ENCODE assay signal across 8 cellular contexts in the genomic region with DNA sequence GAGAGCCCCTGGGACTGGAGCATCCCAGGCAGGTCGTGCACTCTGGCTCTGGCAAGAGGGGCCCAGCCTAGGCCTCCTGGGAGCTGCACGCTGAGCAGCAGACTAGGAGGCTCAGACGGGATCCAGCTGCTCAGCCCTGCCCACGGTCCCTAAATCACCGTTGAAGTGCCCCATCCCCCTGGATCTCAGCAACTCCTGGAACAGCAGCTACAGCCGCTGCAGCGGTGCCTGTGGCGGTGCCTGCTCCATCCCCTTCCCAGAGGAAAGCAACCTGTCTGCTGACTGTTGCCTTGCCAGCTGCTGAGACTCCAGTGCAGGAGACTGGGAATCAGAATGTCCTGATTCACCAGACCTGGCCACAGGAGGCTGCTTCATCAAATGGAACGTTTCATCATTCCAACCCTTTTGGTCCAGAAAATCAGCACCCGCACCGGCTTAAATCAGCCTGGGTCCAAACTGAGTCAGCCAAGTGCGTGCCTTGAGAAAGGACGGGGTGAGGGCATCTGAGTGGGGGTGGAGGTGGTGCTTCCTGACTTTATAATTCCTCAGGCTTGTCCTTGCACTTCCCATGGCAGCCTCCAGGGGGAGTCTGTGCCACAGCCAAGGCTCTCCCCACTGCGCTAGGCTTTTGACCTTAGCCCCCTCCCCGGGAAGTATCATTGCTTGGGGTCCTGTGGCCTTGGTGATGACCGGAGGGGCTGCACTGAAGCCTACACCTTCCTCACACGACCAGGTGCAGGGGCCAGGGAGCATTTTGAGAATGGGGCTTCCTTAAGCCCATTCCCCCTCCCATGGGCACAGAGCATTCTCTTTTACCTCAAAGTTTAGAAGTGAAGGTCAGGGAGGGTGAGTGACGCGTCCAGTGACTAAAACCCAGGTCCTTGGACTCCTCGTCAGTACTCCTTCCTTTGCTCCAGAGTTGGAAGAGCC. TPM values are rescaled to one million over a fixed set of nuclear protein-coding genes. Genes with fewer than 3 reads are reported as not detected.
DNase-seq lines count a peak whose midpoint lies in the region; ATAC-seq, FAIRE-seq and TF ChIP-seq lines count a peak whose summit lies in the region.

No MANE protein-coding gene starts in this region.

- peaks cover 2% of the 10 kb centered on the region for H3K4me1 Mint-ChIP-seq in activated naive CD8-positive, alpha-beta T cell treated with anti-CD3 and anti-CD28 coated beads, Interleukin-2, amount 50 U/mL, for 24 hours

- no peak overlapping the region for H2AFZ ChIP-seq in HCT116 (ENCODE audit: low read depth, low read length, poor library complexity, severe bottlenecking)
- H2AFZ ChIP-seq in PC-9: no peak overlapping the region
- no peak overlapping the region for H2AFZ ChIP-seq in hepatocyte

- H3K36me3 Mint-ChIP-seq in activated naive CD8-positive, alpha-beta T cell treated with anti-CD3 and anti-CD28 coated beads, Interleukin-2, amount 50 U/mL, for 24 hours (ENCODE audit: low read depth): no peaks in the 10 kb centered on the region

- 48% methylated on average over 20 of the region's 20 CpGs for WGBS in hepatocyte (ENCODE audit: low lambda C conversion rate, missing lambda C conversion rate)
- 35 to 43% (median 38%) methylated on average over 9 to 20 of the region's 20 CpGs for WGBS in spleen, 5 donors

- H3K4me2 ChIP-seq in HCT116 (ENCODE audit: low read length): peak overlapping the region; percentile 56
- H3K4me2 ChIP-seq in PC-9: no peak overlapping the region
- H3K4me2 ChIP-seq in hepatocyte: no peak overlapping the region

- no peaks in the 10 kb centered on the region for H3K9me3 Mint-ChIP-seq in activated naive CD8-positive, alpha-beta T cell treated with anti-CD3 and anti-CD28 coated beads, Interleukin-2, amount 50 U/mL, for 24 hours

- no peak for TF ChIP-seq RAD21 in HCT116 (IDR thresholded peaks at IDR 0.05; ENCODE audit: low read depth)

- FAIRE-seq in D721Med (lab: Jason Lieb, UNC): no peak

- POLR2A ChIA-PET in HCT116 (lab: Charles Lee) (no interaction called here), PC-9 (lab: Charles Lee; ENCODE audit: unreplicated experiment) (interaction anchor here (0.8 kb wide), 1 partner anchor 13 kb away, joined by 36 read pairs; no protein-coding TSS in a partner anchor)

- no peaks in the 10 kb centered on the region for H3K27me3 Mint-ChIP-seq in activated naive CD8-positive, alpha-beta T cell treated with anti-CD3 and anti-CD28 coated beads, Interleukin-2, amount 50 U/mL, for 24 hours

- H4K20me1 ChIP-seq in HCT116 (ENCODE audit: insufficient read depth): no peaks in the 10 kb centered on the region
- H4K20me1 ChIP-seq in PC-9 (ENCODE audit: insufficient read depth): no peaks in the 10 kb centered on the region
- no peaks in the 10 kb centered on the region for H4K20me1 ChIP-seq in hepatocyte (ENCODE audit: insufficient read depth, poor library complexity, severe bottlenecking)

- no TSS peak for BruUV-seq in HCT116 (replicated peaks; lab: Mats Ljungman, UMichigan)
- BruUV-seq in PC-9 (replicated peaks; lab: Mats Ljungman, UMichigan): no TSS peak

- no peak overlapping the region for H3K4me3 Mint-ChIP-seq in activated naive CD8-positive, alpha-beta T cell treated with anti-CD3 and anti-CD28 coated beads, Interleukin-2, amount 50 U/mL, for 24 hours

- peaks cover 9% of the 10 kb centered on the region; the same call in 1 of the 2 replicates for H3F3A ChIP-seq in PC-9 (ENCODE audit: insufficient read depth, low read depth)

- H3K27ac Mint-ChIP-seq in activated naive CD8-positive, alpha-beta T cell treated with anti-CD3 and anti-CD28 coated beads, Interleukin-2, amount 50 U/mL, for 24 hours: no peak overlapping the region

- H3K27me3 ChIP-seq in HCT116 (ENCODE audit: insufficient read depth, low read length): no peaks in the 10 kb centered on the region
- H3K27me3 ChIP-seq in PC-9 (ENCODE audit: insufficient read depth, low read depth): no peaks in the 10 kb centered on the region
- no peaks in the 10 kb centered on the region for H3K27me3 ChIP-seq in hepatocyte
- peaks cover 0 to 32% (median 4%) of the 10 kb centered on the region in 7 donors for H3K27me3 ChIP-seq in spleen (replicated peaks in 1 of 7)

- peak; percentile 83 for DNase-seq in D721Med (ENCODE audit: insufficient read length, low spot score)
- DNase-seq in HCT116 (ENCODE audit: low read depth, low spot score): no peak
- peak in 1 of 2 experiments; percentile 36 for DNase-seq in PC-9
- DNase-seq in activated naive CD8-positive, alpha-beta T cell treated with anti-CD3 and anti-CD28 coated beads, Interleukin-2, amount 50 U/mL, for 24 hours: peak; percentile 45
- peak; percentile 66 for DNase-seq in hepatocyte (ENCODE audit: low spot score)
- peak; percentile 77 for DNase-seq in spleen
- no peak for DNase-seq in ureter (ENCODE audit: low spot score)

- peak overlapping the region; percentile 17; the same call in 1 of the 2 replicates for H3K9ac ChIP-seq in HCT116 (ENCODE audit: low read length)

- H3K27ac ChIP-seq in HCT116 (ENCODE audit: low read depth, low read length) (no peak overlapping the region), PC-9 (no peak overlapping the region), hepatocyte (no peak overlapping the region), spleen (no peak overlapping the region)

- RAD21 ChIA-PET in HCT116 (lab: Charles Lee; ENCODE audit: low non-redundant PET in 1 of 2, low total read pairs in 2 of 2, uncharacterized antibody in 2 of 2, unreplicated experiment in 2 of 2): no interaction called here

- TF ChIP-seq CTCF in D721Med (IDR thresholded peaks at IDR 0.05; ENCODE audit: insufficient read depth, missing control alignments) (peak; percentile 60), HCT116 (IDR thresholded peaks at IDR 0.05 in 2 of 3, conservative IDR thresholded peaks at IDR 0.05 in 1 of 3; ENCODE audit: borderline replicate concordance in 1 of 3, insufficient read depth in 1 of 3, low read depth in 2 of 3, low read length in 2 of 3) (peak in 2 of 3 experiments; percentile 65 to 78; a peak in 4 of 6 replicates), PC-9 (conservative IDR thresholded peaks at IDR 0.05) (peak; percentile 97), hepatocyte (IDR thresholded peaks at IDR 0.05; ENCODE audit: poor library complexity) (peak; percentile 53), spleen (IDR thresholded peaks at IDR 0.05 in 8 of 11, conservative IDR thresholded peaks at IDR 0.05 in 3 of 11) (peak; percentile 16 to 72 (median 61))

- H3K9me3 ChIP-seq in HCT116 (ENCODE audit: control insufficient read depth in 1 of 2, insufficient read depth in 1 of 2, low read depth in 1 of 2, low read length in 2 of 2): no peaks in the 10 kb centered on the region
- H3K9me3 ChIP-seq in PC-9 (ENCODE audit: insufficient read depth, low read depth): no peaks in the 10 kb centered on the region
- H3K9me3 ChIP-seq in hepatocyte (ENCODE audit: low read depth): no peaks in the 10 kb centered on the region
- H3K9me3 ChIP-seq in spleen: no peaks in the 10 kb centered on the region

- CTCF ChIA-PET in HCT116 (lab: Charles Lee) (no interaction called here), PC-9 (lab: Charles Lee) (interaction anchor here (0.6 kb wide), 1 partner anchor 306 kb away, joined by 3 read pairs; no protein-coding TSS in a partner anchor)

- no peaks in the 10 kb centered on the region for H3K36me3 ChIP-seq in HCT116 (ENCODE audit: control insufficient read depth in 1 of 2, insufficient read depth in 2 of 2, low read length in 2 of 2)
- H3K36me3 ChIP-seq in PC-9 (ENCODE audit: low read depth): no peaks in the 10 kb centered on the region
- H3K36me3 ChIP-seq in hepatocyte (replicated peaks; ENCODE audit: insufficient read depth, low read depth): no peaks in the 10 kb centered on the region
- no peaks in the 10 kb centered on the region for H3K36me3 ChIP-seq in spleen

- no peak for TF ChIP-seq POLR2A in HCT116 (IDR thresholded peaks at IDR 0.05; ENCODE audit: borderline replicate concordance, extremely low read depth, insufficient read depth, insufficient read length)
- TF ChIP-seq POLR2A in spleen (IDR thresholded peaks at IDR 0.05): no peak

- H3K4me3 ChIP-seq in HCT116 (replicated peaks in 1 of 2; ENCODE audit: low read depth in 1 of 2, low read length in 2 of 2) (no peak overlapping the region), PC-9 (no peak overlapping the region), hepatocyte (no peak overlapping the region), spleen (no peak overlapping the region)

- intact Hi-C loops in HCT116 (cut with micrococcal nuclease): loop anchor here (1.0 kb wide), 1 partner anchor 22 kb away; no protein-coding TSS in a partner anchor
- intact Hi-C loops in PC-9 (cut with micrococcal nuclease; ENCODE audit: unreplicated experiment): no loop called here
- intact Hi-C loops in spleen (cut with DNase I; ENCODE audit: low total_unique reads): no loop called here

- H3K79me2 ChIP-seq in HCT116 (ENCODE audit: insufficient read depth, low read length) (no peaks in the 10 kb centered on the region), PC-9 (ENCODE audit: low read depth) (peaks cover 4% of the 10 kb centered on the region; the same call in 1 of the 2 replicates), hepatocyte (no peaks in the 10 kb centered on the region)

- H3K9me2 ChIP-seq in HCT116 (ENCODE audit: insufficient read depth) (no peaks in the 10 kb centered on the region), PC-9 (ENCODE audit: insufficient read depth) (no peaks in the 10 kb centered on the region), hepatocyte (replicated peaks; ENCODE audit: insufficient read depth) (no peaks in the 10 kb centered on the region)

- ATAC-seq in HCT116 (peak; percentile 87), GM18502 (IDR thresholded peaks at IDR 0.05; ENCODE audit: poor library complexity, unreplicated experiment) (no peak)
- ATAC-seq in activated naive CD8-positive, alpha-beta T cell treated with anti-CD3 and anti-CD28 coated beads, Interleukin-2, amount 50 U/mL, for 24 hours: peak; percentile 56

- H3K4me1 ChIP-seq in HCT116 (ENCODE audit: control insufficient read depth in 1 of 2, insufficient read depth in 2 of 2, low read length in 2 of 2) (peaks cover 0 to 24% of the 10 kb centered on the region in 2 experiments; a peak in 2 of 4 replicates), PC-9 (replicated peaks; ENCODE audit: insufficient read depth) (peaks cover 20% of the 10 kb centered on the region), hepatocyte (ENCODE audit: insufficient read depth) (peaks cover 5% of the 10 kb centered on the region), spleen (peaks cover 0 to 4% (median 0%) of the 10 kb centered on the region in 6 donors)

TF ChIP-seq in HCT116, 20 proteins besides CTCF, POLR2A, EP300 and RAD21 (continues in another document):
- TF ChIP-seq ZFX (IDR thresholded peaks at IDR 0.05) (no peak), EGR1 (IDR thresholded peaks at IDR 0.05; ENCODE audit: low read depth) (no peak), EZH2 (IDR thresholded peaks at IDR 0.05) (no peak), EZH2phosphoT487 (IDR thresholded peaks at IDR 0.05; ENCODE audit: borderline replicate concordance) (no peak), CBX3 (IDR thresholded peaks at IDR 0.05; ENCODE audit: low read depth) (no peak), POLR2AphosphoS5 (IDR thresholded peaks at IDR 0.05; ENCODE audit: low read depth, low read length) (no peak)

RNA-seq across cellular contexts. Expression of a gene that starts 6.5 kb away (rescaled TPM):
- total RNA-seq in HCT116 (2021; ENCODE audit: unreplicated experiment) (15.8 TPM), PC-9 (2021) (40.6 and 42.8 TPM in 2 replicates), hepatocyte (10.6 and 10.8 TPM in 2 replicates), spleen (10 to 100 TPM in 3 of 7 donors, 1 to 10 TPM in 4; 6.6 to 13.8 (median 8.3) TPM), ureter (62.2 TPM)
- polyA plus RNA-seq in HCT116 (2012): 16.4 and 21.1 TPM in 2 replicates
- polyA plus RNA-seq in hepatocyte (18.1 and 18.3 TPM in 2 replicates), spleen (1 to 10 TPM; 2.0 to 2.7 (median 2.4) TPM)

Comparison
In these comparisons a context has a peak if more than half of its experiments do, and no peak if none do; other contexts are left out.
1. DNase-seq: peak in D721Med (single experiment), activated naive CD8-positive, alpha-beta T cell treated with anti-CD3 and anti-CD28 coated beads, Interleukin-2, amount 50 U/mL, for 24 hours (single experiment), hepatocyte (single experiment) and spleen (single experiment); none in HCT116 (single experiment) and ureter (single experiment).
2. Peak in every context shown above with its lines, with median percentiles within 50 percentile points of each other: CTCF ChIP-seq.